Comparison of ENCODE assay signal across 19 cellular contexts in the genomic region with DNA sequence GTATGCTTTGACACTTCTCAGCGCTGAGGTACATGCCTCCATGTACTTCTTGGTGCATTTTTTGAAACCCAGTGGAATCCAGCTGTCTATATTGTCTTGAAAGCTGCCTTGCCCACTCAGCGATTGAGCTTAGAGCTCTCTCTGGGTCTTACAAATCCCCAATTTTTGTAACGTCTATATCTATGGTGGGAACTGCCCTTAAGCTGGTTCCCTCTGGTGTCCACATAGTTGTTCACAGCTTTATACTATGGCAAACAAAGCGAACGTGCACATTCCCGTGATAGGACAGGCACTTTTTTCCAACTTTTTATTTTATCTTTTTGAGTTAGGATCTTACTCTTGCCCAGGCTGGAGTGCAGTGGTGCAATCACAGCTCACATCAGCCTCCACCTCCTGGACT.
DNase-seq lines count a peak whose midpoint lies in the region; FAIRE-seq and TF ChIP-seq lines count a peak whose summit lies in the region.
"Had no signal": no experiment of that assay in that cellular context is flagged by ENCODE, and none has a peak within 500 bp of the region (broad histone marks: within the 10 kb centered on the region; RNA-seq: fewer than 3 reads in every experiment).

No MANE protein-coding gene starts in this region.

- no peak for FAIRE-seq in RCC 7860 (lab: Jason Lieb, UNC)
- FAIRE-seq: GM19239 had no signal

- H3K9me3 ChIP-seq in HAP-1 = no peaks in the 10 kb centered on the region
- H3K9me3 ChIP-seq: Peyer's patch, stomach had no signal

- no peaks in the 10 kb centered on the region for H3K4me1 ChIP-seq in HAP-1
- H3K4me1 ChIP-seq: Peyer's patch had no signal

- in situ Hi-C loops in HAP-1 (cut with MboI; ENCODE audit: low sequenced_read_pairs) = no loop called here

- H3K27me3 ChIP-seq in HAP-1 (ENCODE audit: low read depth) = peaks cover 5% of the 10 kb centered on the region
- H3K27me3 ChIP-seq: Peyer's patch had no signal

- no peak overlapping the region for H3K4me3 ChIP-seq in coronary artery
- no peak overlapping the region for H3K4me3 ChIP-seq in HAP-1
- H3K4me3 ChIP-seq: Peyer's patch, stomach had no signal

- peak; percentile 39 for DNase-seq in GM03348 (ENCODE audit: low spot score)
- peak; percentile 64 for DNase-seq in fibroblast of peridontal ligament (ENCODE audit: extremely low read depth)
- DNase-seq in coronary artery (ENCODE audit: low spot score) = no peak
- DNase-seq in HAP-1 (ENCODE audit: low spot score in 2 of 2) = no peak
- DNase-seq in RCC 7860 (ENCODE audit: low spot score) = no peak
- DNase-seq in dedifferentiated amniotic fluid mesenchymal stem cell (ENCODE audit: extremely low spot score) = no peak
- DNase-seq: activated CD8-positive, alpha-beta T cell treated with anti-CD3 and anti-CD28 coated beads for 36 hours; Calu3; kidney glomerular epithelial cell; midbrain; NCI-H774; Peyer's patch; retina; stomach had no signal

- H3K27ac ChIP-seq in 22Rv1 (no peak overlapping the region), VCaP (no peak overlapping the region), coronary artery (no peak overlapping the region)
- H3K27ac ChIP-seq: epithelial cell of prostate, KMS-11, Peyer's patch, stomach had no signal

- no peaks in the 10 kb centered on the region for H3K36me3 ChIP-seq in HAP-1 (replicated peaks)
- H3K36me3 ChIP-seq: stomach had no signal

- TF ChIP-seq CTCF in 22Rv1 (IDR thresholded peaks at IDR 0.05) = peak; percentile 23; the same call in 1 of the 2 replicates
- peak; percentile 47 for TF ChIP-seq CTCF in VCaP (conservative IDR thresholded peaks at IDR 0.05)
- no peak for TF ChIP-seq CTCF in coronary artery (IDR thresholded peaks at IDR 0.05)

Comparison
In these comparisons a context has a peak if more than half of its experiments do, and no peak if none do; other contexts are left out.
1. DNase-seq: peak in GM03348 (single experiment) and fibroblast of peridontal ligament (single experiment); none in coronary artery (single experiment), HAP-1 (0 of 2), RCC 7860 (single experiment) and dedifferentiated amniotic fluid mesenchymal stem cell (single experiment).